15 cellular contexts compared by ENCODE assay signal in genomic region chr6:163679753-163680152, GRCh38.
"Had no signal": no experiment of that assay in that cellular context is flagged by ENCODE, and none has a peak within 500 bp of the region (broad histone marks: within the 10 kb centered on the region; RNA-seq: fewer than 3 reads in every experiment).

No MANE protein-coding gene starts in this region.

- H3K4me1 Mint-ChIP-seq: activated CD4-positive, alpha-beta T cell treated with anti-CD3 and anti-CD28 coated beads, Interleukin-2, amount 10 ng/mL, durations not matched to agents 24 days and 14 days; activated naive CD8-positive, alpha-beta T cell treated with anti-CD3 and anti-CD28 coated beads, Interleukin-2, amount 10 ng/mL, durations not matched to agents 7 days and 5 days; T-cell had no signal

- H3K4me3 ChIP-seq: lower lobe of right lung had no signal

- H3K27ac ChIP-seq: lower lobe of right lung had no signal

- DNase-seq: activated CD4-positive, alpha-beta T cell treated with anti-CD3 and anti-CD28 coated beads, Interleukin-2, amount 10 ng/mL, durations not matched to agents 24 days and 14 days; activated CD8-positive, alpha-beta T cell treated with anti-CD3 and anti-CD28 coated beads for 36 hours; activated naive CD4-positive, alpha-beta T cell treated with Interleukin-2 at 50 U/mL for 16 hours; activated naive CD8-positive, alpha-beta T cell treated with anti-CD3 and anti-CD28 coated beads, Interleukin-2, amount 10 ng/mL, durations not matched to agents 7 days and 5 days; activated T-cell treated with anti-CD3 and anti-CD28 coated beads, Interleukin-2, amount 50 U/mL, for 24 hours; amygdala; head of caudate nucleus; kidney glomerular epithelial cell; lower lobe of right lung; nucleus accumbens; stimulated activated naive B cell treated with anti-CD40 and anti-IgM and Interleukin-4, amounts not matched to agents 10 μg/mL and 1 μg/mL and 100 μg/mL, for 72 hours; T-cell had no signal

- H3K27ac Mint-ChIP-seq: activated CD4-positive, alpha-beta T cell treated with anti-CD3 and anti-CD28 coated beads, Interleukin-2, amount 10 ng/mL, durations not matched to agents 24 days and 14 days; activated CD8-positive, alpha-beta T cell treated with anti-CD3 and anti-CD28 coated beads for 36 hours; activated naive CD8-positive, alpha-beta T cell treated with anti-CD3 and anti-CD28 coated beads, Interleukin-2, amount 10 ng/mL, durations not matched to agents 7 days and 5 days; activated T-cell treated with anti-CD3 and anti-CD28 coated beads, Interleukin-2, amount 50 U/mL, for 24 hours; activated T-helper 2 cell treated with anti-CD3 and anti-CD28 coated beads, Interferon-gamma antibody, Interleukin-2, Interleukin-4, amounts not matched to agents 10 μg/mL and 5 μg/mL and 100 μg/mL, durations not matched to agents 14 hours and 24 hours and 36 hours; natural killer cell treated with Interleukin-12 subunit alpha and Interleukin-12 subunit beta and Interleukin-15 and Interleukin-18, amount 100 ng/mL, for 72 hours; stimulated activated naive B cell treated with anti-CD40 and anti-IgM and Interleukin-4, amounts not matched to agents 10 μg/mL and 1 μg/mL and 100 μg/mL, for 72 hours; T-cell had no signal

- H3K36me3 ChIP-seq: lower lobe of right lung had no signal

- ATAC-seq: activated CD8-positive, alpha-beta T cell treated with anti-CD3 and anti-CD28 coated beads for 36 hours; lower lobe of right lung; natural killer cell treated with Interleukin-12 subunit alpha and Interleukin-12 subunit beta and Interleukin-15 and Interleukin-18, amount 100 ng/mL, for 72 hours; SK-N-SH treated with all-trans-retinoic acid at 6 μM for 48 hours; stimulated activated naive B cell treated with anti-CD40 and anti-IgM and Interleukin-4, amounts not matched to agents 10 μg/mL and 1 μg/mL and 100 μg/mL, for 72 hours; T-cell had no signal

- H3K4me1 ChIP-seq: lower lobe of right lung had no signal

- H3K36me3 Mint-ChIP-seq: activated naive CD8-positive, alpha-beta T cell treated with anti-CD3 and anti-CD28 coated beads, Interleukin-2, amount 10 ng/mL, durations not matched to agents 7 days and 5 days; T-cell had no signal

- H3K9me3 Mint-ChIP-seq: activated CD4-positive, alpha-beta T cell treated with anti-CD3 and anti-CD28 coated beads, Interleukin-2, amount 10 ng/mL, durations not matched to agents 24 days and 14 days; activated naive CD8-positive, alpha-beta T cell treated with anti-CD3 and anti-CD28 coated beads, Interleukin-2, amount 10 ng/mL, durations not matched to agents 7 days and 5 days; activated T-helper 2 cell treated with anti-CD3 and anti-CD28 coated beads, Interferon-gamma antibody, Interleukin-2, Interleukin-4, amounts not matched to agents 10 μg/mL and 5 μg/mL and 100 μg/mL, durations not matched to agents 14 hours and 24 hours and 36 hours had no signal

- H3K4me3 Mint-ChIP-seq: activated CD4-positive, alpha-beta T cell treated with anti-CD3 and anti-CD28 coated beads, Interleukin-2, amount 10 ng/mL, durations not matched to agents 24 days and 14 days; activated CD8-positive, alpha-beta T cell treated with anti-CD3 and anti-CD28 coated beads for 36 hours; activated naive CD8-positive, alpha-beta T cell treated with anti-CD3 and anti-CD28 coated beads, Interleukin-2, amount 10 ng/mL, durations not matched to agents 7 days and 5 days; activated T-cell treated with anti-CD3 and anti-CD28 coated beads, Interleukin-2, amount 50 U/mL, for 24 hours; natural killer cell treated with Interleukin-12 subunit alpha and Interleukin-12 subunit beta and Interleukin-15 and Interleukin-18, amount 100 ng/mL, for 72 hours; stimulated activated naive B cell treated with anti-CD40 and anti-IgM and Interleukin-4, amounts not matched to agents 10 μg/mL and 1 μg/mL and 100 μg/mL, for 72 hours; T-cell had no signal
